ENCODE assay signal across 36 cellular contexts in genomic region chr13:55632402-55632801, GRCh38.
"Had no signal": no experiment of that assay in that cellular context is flagged by ENCODE, and none has a peak within 500 bp of the region (broad histone marks: within the 10 kb centered on the region; RNA-seq: fewer than 3 reads in every experiment).

No MANE protein-coding gene starts in this region.

- H3K27me3 ChIP-seq: MG63 had no signal

- H3K36me3 ChIP-seq: MG63 had no signal

- H3K9me3 ChIP-seq: MG63 had no signal

- H3K4me3 ChIP-seq: MG63 had no signal

- DNase-seq: Karpas-422, MG63, MM.1S, MV-4-11, NCI-H1048, NCI-H1092, NCI-H1092 treated with DMSO at 0.1 percent for 48 hours, NCI-H1105, NCI-H1105 treated with DMSO at 0.1 percent for 48 hours, NCI-H1417, NCI-H1417 treated with DMSO at 0.1 percent for 48 hours, NCI-H1436, NCI-H1436 treated with DMSO at 0.1 percent for 48 hours, NCI-H146, NCI-H1694, NCI-H1694 treated with DMSO at 0.1 percent for 48 hours, NCI-H187, NCI-H187 treated with DMSO at 0.1 percent for 48 hours, NCI-H1930, NCI-H2029, NCI-H2029 treated with DMSO at 0.1 percent for 48 hours, NCI-H2081, NCI-H2081 treated with DMSO at 0.1 percent for 48 hours, NCI-H2107, NCI-H2171, NCI-H2171 treated with DMSO at 0.1 percent for 48 hours, NCI-H2227 treated with DMSO at 0.1 percent for 48 hours, NCI-H226, NCI-H345, NCI-H446, NCI-H446 treated with DMSO at 0.1 percent for 48 hours, NCI-H510A, NCI-H510A treated with DMSO at 0.1 percent for 48 hours, NCI-H524, NCI-H524 treated with DMSO at 0.1 percent for 48 hours, NCI-H526 had no signal
